ENCODE assay signal across 16 cellular contexts in the genomic region with DNA sequence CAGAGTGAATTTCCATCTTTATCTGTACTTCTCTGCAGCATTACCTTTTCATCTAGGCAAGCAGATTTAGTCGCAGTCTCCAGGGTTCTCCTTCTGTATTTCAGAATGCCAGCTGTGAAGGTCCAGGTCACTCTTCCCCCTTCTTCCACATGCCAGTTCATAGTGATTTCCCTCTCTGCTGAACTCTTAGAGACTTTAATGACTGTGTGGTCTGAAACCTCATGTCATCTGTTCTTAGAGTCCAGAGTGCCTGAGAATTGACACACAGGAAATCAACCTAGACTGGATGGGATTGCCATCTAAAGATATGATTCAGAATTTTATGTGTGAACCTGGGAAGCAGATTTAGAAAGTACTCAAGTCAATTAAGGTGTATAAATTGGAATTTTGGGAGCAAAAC.
"Had no signal": no experiment of that assay in that cellular context is flagged by ENCODE, and none has a peak within 500 bp of the region (broad histone marks: within the 10 kb centered on the region; RNA-seq: fewer than 3 reads in every experiment).

No MANE protein-coding gene starts in this region.

- H3K36me3 ChIP-seq: Peyer's patch had no signal

- H3K4me3 ChIP-seq: Peyer's patch had no signal

- H3K27ac ChIP-seq: Peyer's patch, RWPE1 had no signal

- DNase-seq: activated CD4-positive, alpha-beta T cell treated with anti-CD3 and anti-CD28 coated beads for 4 hours; activated CD8-positive, alpha-beta memory T cell treated with anti-CD3 and anti-CD28 coated beads, Interleukin-2, amount 50 U/mL, for 4 hours; activated CD8-positive, alpha-beta T cell treated with anti-CD3 and anti-CD28 coated beads for 36 hours; activated gamma-delta T cell treated with Interleukin-2 at 50 U/mL for 16 hours; activated naive CD4-positive, alpha-beta T cell treated with anti-CD3 and anti-CD28 coated beads, Interleukin-2, amount 10 ng/mL, durations not matched to agents 7 days and 5 days; activated naive CD8-positive, alpha-beta T cell treated with anti-CD3 and anti-CD28 coated beads for 36 hours; activated T-cell treated with anti-CD3 and anti-CD28 coated beads, Interleukin-2, amount 50 U/mL, for 72 hours; cerebellar nuclear complex; MM.1S; NCI-H1436 treated with DMSO at 0.1 percent for 48 hours; NCI-H187; NCI-H2081 treated with DMSO at 0.1 percent for 48 hours; NCI-H446 treated with DMSO at 0.1 percent for 48 hours; OCI-M1; Peyer's patch had no signal

- H3K4me1 ChIP-seq: Peyer's patch had no signal

- H3K27me3 ChIP-seq: Peyer's patch had no signal

- H3K9me3 ChIP-seq: Peyer's patch had no signal
